Comparison of ENCODE assay signal across 1 cellular context in the genomic region with DNA sequence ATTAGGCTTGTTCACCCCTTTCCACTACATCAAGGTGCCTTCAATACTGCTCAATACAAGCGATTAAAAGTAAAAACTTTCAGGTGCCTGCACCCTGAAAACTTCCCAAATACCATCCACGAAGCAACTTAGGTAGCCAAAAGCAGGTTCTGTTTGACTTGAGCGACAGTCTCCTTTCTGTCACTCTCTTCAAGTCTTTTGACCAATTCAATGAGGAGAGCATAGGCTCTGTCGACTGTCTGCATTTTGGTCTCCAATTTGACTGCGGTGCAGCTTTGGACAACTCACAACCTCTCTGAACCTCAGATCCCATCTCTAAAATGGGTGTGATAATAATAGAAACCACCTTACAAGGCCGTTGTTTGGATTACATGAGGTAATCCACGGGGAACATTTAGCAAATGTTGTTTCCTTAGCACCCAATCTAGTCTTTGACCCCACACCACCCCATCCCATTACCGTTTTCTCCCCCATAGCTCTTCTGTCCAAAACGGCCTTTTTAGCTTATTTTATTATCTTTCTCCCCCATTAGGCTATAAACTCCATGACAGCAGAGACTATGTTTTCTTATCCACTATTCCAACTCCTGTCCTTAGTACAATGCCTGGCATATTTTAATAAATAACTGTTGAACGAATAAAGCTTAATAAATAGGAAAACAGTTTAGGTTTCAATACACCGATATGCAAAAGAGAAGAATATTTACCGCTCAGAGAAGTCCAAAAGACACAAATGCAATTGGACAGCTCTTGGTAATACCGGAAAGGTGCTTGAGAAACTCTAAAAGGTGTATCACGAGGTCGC.
TF ChIP-seq lines count a peak whose summit lies in the region.

No MANE protein-coding gene starts in this region.

TF ChIP-seq in K562, 482 proteins besides CTCF, POLR2A, EP300 and RAD21 (continued from another document):
- TF ChIP-seq, protein P1, sequence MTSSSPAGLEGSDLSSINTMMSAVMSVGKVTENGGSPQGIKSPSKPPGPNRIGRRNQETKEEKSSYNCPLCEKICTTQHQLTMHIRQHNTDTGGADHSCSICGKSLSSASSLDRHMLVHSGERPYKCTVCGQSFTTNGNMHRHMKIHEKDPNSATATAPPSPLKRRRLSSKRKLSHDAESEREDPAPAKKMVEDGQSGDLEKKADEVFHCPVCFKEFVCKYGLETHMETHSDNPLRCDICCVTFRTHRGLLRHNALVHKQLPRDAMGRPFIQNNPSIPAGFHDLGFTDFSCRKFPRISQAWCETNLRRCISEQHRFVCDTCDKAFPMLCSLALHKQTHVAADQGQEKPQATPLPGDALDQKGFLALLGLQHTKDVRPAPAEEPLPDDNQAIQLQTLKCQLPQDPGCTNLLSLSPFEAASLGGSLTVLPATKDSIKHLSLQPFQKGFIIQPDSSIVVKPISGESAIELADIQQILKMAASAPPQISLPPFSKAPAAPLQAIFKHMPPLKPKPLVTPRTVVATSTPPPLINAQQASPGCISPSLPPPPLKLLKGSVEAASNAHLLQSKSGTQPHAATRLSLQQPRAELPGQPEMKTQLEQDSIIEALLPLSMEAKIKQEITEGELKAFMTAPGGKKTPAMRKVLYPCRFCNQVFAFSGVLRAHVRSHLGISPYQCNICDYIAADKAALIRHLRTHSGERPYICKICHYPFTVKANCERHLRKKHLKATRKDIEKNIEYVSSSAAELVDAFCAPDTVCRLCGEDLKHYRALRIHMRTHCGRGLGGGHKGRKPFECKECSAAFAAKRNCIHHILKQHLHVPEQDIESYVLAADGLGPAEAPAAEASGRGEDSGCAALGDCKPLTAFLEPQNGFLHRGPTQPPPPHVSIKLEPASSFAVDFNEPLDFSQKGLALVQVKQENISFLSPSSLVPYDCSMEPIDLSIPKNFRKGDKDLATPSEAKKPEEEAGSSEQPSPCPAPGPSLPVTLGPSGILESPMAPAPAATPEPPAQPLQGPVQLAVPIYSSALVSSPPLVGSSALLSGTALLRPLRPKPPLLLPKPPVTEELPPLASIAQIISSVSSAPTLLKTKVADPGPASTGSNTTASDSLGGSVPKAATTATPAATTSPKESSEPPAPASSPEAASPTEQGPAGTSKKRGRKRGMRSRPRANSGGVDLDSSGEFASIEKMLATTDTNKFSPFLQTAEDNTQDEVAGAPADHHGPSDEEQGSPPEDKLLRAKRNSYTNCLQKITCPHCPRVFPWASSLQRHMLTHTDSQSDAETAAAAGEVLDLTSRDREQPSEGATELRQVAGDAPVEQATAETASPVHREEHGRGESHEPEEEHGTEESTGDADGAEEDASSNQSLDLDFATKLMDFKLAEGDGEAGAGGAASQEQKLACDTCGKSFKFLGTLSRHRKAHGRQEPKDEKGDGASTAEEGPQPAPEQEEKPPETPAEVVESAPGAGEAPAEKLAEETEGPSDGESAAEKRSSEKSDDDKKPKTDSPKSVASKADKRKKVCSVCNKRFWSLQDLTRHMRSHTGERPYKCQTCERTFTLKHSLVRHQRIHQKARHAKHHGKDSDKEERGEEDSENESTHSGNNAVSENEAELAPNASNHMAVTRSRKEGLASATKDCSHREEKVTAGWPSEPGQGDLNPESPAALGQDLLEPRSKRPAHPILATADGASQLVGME (CRISPR knock-in tag; IDR thresholded peaks at IDR 0.05), result no peak
- TF ChIP-seq BRD4 (IDR thresholded peaks at IDR 0.05), result peak; percentile 40
- TF ChIP-seq, protein P2, sequence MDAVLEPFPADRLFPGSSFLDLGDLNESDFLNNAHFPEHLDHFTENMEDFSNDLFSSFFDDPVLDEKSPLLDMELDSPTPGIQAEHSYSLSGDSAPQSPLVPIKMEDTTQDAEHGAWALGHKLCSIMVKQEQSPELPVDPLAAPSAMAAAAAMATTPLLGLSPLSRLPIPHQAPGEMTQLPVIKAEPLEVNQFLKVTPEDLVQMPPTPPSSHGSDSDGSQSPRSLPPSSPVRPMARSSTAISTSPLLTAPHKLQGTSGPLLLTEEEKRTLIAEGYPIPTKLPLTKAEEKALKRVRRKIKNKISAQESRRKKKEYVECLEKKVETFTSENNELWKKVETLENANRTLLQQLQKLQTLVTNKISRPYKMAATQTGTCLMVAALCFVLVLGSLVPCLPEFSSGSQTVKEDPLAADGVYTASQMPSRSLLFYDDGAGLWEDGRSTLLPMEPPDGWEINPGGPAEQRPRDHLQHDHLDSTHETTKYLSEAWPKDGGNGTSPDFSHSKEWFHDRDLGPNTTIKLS (IDR thresholded peaks at IDR 0.05; ENCODE audit: borderline replicate concordance, low read depth), result 0 out of 2 replicates have a peak, but pooled peaks have one; percentile 18
- TF ChIP-seq CXXC5 (CRISPR knock-in tag; IDR thresholded peaks at IDR 0.05), result no peak
- peak; percentile 30 for TF ChIP-seq ASH1L (IDR thresholded peaks at IDR 0.05; ENCODE audit: borderline replicate concordance, low read depth, partially characterized antibody)
- TF ChIP-seq, protein P3, sequence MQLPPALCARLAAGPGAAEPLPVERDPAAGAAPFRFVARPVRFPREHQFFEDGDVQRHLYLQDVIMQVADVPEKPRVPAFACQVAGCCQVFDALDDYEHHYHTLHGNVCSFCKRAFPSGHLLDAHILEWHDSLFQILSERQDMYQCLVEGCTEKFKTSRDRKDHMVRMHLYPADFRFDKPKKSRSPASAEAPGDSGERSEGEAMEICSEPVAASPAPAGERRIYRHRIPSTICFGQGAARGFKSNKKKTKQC (CRISPR knock-in tag; IDR thresholded peaks at IDR 0.05), result no peak
- TF ChIP-seq SAP30 (IDR thresholded peaks at IDR 0.05; ENCODE audit: borderline replicate concordance, insufficient read depth, low read depth, low read length, poor library complexity, severe bottlenecking), result no peak
- no peak for TF ChIP-seq FOXJ3 (CRISPR knock-in tag; IDR thresholded peaks at IDR 0.05)
- no peak for TF ChIP-seq PHF20 (IDR thresholded peaks at IDR 0.05; ENCODE audit: partially characterized antibody)
- TF ChIP-seq, protein P4, sequence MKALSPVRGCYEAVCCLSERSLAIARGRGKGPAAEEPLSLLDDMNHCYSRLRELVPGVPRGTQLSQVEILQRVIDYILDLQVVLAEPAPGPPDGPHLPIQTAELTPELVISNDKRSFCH (CRISPR knock-in tag; IDR thresholded peaks at IDR 0.05), result no peak
- TF ChIP-seq, protein P4 (tag; IDR thresholded peaks at IDR 0.05), result peak; percentile 59; the same call in 1 of the 2 replicates
- TF ChIP-seq PURB (CRISPR knock-in tag; IDR thresholded peaks at IDR 0.05; ENCODE audit: low read depth), result no peak
- TF ChIP-seq ZNF239 (CRISPR knock-in tag; IDR thresholded peaks at IDR 0.05), result peak; percentile 6; the same call in 1 of the 2 replicates
- TF ChIP-seq DMBX1 (CRISPR knock-in tag; IDR thresholded peaks at IDR 0.05; ENCODE audit: borderline replicate concordance), result no peak
- TF ChIP-seq ZNF316 (IDR thresholded peaks at IDR 0.05), result no peak
- TF ChIP-seq, protein P5, sequence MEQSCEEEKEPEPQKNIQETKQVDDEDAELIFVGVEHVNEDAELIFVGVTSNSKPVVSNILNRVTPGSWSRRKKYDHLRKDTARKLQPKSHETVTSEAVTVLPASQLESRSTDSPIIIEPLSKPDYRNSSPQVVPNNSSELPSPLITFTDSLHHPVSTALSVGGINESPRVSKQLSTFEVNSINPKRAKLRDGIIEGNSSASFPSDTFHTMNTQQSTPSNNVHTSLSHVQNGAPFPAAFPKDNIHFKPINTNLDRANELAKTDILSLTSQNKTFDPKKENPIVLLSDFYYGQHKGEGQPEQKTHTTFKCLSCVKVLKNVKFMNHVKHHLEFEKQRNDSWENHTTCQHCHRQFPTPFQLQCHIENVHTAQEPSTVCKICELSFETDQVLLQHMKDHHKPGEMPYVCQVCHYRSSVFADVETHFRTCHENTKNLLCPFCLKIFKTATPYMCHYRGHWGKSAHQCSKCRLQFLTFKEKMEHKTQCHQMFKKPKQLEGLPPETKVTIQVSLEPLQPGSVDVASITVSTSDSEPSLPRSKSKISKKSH (CRISPR knock-in tag; IDR thresholded peaks at IDR 0.05), result no peak
- TF ChIP-seq OTX1 (CRISPR knock-in tag; IDR thresholded peaks at IDR 0.05), result 0 out of 2 replicates have a peak, but pooled peaks have one; percentile 34
- no peak for TF ChIP-seq TEAD1 (CRISPR knock-in tag; IDR thresholded peaks at IDR 0.05)
- peak; percentile 13; the same call in 1 of the 2 replicates for TF ChIP-seq FOSL1 (tag; conservative IDR thresholded peaks at IDR 0.05)
- TF ChIP-seq RBM22 (IDR thresholded peaks at IDR 0.05; ENCODE audit: low read depth, low read length, poor library complexity, severe bottlenecking), result no peak
- no peak for TF ChIP-seq TCFL5 (CRISPR knock-in tag; conservative IDR thresholded peaks at IDR 0.05)
- TF ChIP-seq, protein P6, sequence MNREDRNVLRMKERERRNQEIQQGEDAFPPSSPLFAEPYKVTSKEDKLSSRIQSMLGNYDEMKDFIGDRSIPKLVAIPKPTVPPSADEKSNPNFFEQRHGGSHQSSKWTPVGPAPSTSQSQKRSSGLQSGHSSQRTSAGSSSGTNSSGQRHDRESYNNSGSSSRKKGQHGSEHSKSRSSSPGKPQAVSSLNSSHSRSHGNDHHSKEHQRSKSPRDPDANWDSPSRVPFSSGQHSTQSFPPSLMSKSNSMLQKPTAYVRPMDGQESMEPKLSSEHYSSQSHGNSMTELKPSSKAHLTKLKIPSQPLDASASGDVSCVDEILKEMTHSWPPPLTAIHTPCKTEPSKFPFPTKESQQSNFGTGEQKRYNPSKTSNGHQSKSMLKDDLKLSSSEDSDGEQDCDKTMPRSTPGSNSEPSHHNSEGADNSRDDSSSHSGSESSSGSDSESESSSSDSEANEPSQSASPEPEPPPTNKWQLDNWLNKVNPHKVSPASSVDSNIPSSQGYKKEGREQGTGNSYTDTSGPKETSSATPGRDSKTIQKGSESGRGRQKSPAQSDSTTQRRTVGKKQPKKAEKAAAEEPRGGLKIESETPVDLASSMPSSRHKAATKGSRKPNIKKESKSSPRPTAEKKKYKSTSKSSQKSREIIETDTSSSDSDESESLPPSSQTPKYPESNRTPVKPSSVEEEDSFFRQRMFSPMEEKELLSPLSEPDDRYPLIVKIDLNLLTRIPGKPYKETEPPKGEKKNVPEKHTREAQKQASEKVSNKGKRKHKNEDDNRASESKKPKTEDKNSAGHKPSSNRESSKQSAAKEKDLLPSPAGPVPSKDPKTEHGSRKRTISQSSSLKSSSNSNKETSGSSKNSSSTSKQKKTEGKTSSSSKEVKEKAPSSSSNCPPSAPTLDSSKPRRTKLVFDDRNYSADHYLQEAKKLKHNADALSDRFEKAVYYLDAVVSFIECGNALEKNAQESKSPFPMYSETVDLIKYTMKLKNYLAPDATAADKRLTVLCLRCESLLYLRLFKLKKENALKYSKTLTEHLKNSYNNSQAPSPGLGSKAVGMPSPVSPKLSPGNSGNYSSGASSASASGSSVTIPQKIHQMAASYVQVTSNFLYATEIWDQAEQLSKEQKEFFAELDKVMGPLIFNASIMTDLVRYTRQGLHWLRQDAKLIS (CRISPR knock-in tag; IDR thresholded peaks at IDR 0.05), result peak; percentile 68; the same call in 1 of the 2 replicates
- TF ChIP-seq TRIM24 (IDR thresholded peaks at IDR 0.05), result no peak
